Comparison of ENCODE assay signal across 5 cellular contexts in genomic region chr6:110996661-110997060, GRCh38.
"Had no signal": no experiment of that assay in that cellular context is flagged by ENCODE, and none has a peak within 500 bp of the region (broad histone marks: within the 10 kb centered on the region; RNA-seq: fewer than 3 reads in every experiment).

No MANE protein-coding gene starts in this region.

- H3K27ac ChIP-seq: HL-60 had no signal

- DNase-seq: H9, HCEC 1CT had no signal

- ATAC-seq: GM23338, HepG2 had no signal

- H3K4me3 ChIP-seq: GM23338 had no signal

- H3K4me2 ChIP-seq: GM23338 had no signal

- H2AFZ ChIP-seq: GM23338 had no signal
